ENCODE assay signal across 8 cellular contexts in the genomic region with DNA sequence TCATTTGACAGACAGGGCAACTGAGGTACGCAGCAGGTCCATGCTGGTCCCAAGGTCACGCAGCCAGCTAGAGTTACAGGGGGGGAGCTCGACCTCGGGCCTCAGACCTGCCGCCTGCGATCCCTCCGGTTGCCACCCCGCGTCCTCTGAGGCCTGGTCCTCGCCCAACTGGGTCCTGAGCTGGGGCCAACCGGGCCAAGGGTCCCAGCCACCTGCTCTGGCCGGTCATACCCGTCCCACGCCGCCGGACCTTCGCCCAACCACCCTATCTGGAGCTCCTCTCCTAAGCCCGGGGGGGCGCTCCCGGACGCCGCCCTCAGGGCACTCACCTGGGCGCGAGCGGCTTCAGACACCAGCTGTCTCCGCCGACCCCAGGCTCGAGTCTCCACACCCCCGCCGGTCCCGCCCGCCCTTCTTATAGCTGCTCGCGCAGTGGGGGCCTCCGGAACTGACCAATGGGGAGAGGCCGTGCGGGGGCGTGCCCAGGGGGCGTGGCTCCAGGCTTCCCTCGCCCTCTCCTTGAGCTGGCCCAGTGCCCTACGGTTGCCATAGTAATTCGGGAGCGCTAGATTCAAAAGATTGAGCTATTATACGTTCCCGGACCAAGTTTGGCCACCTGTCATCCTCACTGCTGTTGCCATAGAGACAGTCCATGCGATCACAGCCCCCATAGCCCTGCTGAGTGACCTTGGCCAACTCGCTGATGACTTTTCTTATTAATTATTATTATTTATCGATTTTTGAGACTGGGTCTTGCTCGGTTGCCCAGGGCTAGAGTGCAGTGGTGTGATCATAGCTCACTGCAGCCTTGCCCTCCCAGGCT. TPM values are rescaled to one million over a fixed set of nuclear protein-coding genes. Genes with fewer than 3 reads are reported as not detected.
DNase-seq lines count a peak whose midpoint lies in the region; ATAC-seq and TF ChIP-seq lines count a peak whose summit lies in the region.

A gene with protein sequence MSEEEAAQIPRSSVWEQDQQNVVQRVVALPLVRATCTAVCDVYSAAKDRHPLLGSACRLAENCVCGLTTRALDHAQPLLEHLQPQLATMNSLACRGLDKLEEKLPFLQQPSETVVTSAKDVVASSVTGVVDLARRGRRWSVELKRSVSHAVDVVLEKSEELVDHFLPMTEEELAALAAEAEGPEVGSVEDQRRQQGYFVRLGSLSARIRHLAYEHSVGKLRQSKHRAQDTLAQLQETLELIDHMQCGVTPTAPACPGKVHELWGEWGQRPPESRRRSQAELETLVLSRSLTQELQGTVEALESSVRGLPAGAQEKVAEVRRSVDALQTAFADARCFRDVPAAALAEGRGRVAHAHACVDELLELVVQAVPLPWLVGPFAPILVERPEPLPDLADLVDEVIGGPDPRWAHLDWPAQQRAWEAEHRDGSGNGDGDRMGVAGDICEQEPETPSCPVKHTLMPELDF (minus strand): TSS at position 389 of the 823 bp plus-strand sequence. CDS start 1,150 bp downstream, outside the sequence.

- intact Hi-C loops in CD14-positive monocyte (cut with micrococcal nuclease), result no loop called here
- intact Hi-C loops in left ventricle myocardium superior (cut with micrococcal nuclease), result no loop called here

- ATAC-seq in left ventricle myocardium superior, result peak; percentile 91
- no peak for ATAC-seq in HG03520 (IDR thresholded peaks at IDR 0.05; ENCODE audit: unreplicated experiment)
- no peak for ATAC-seq in GM18520 (IDR thresholded peaks at IDR 0.05; ENCODE audit: unreplicated experiment)

- TF ChIP-seq RAD21 in Ishikawa (IDR thresholded peaks at IDR 0.05; ENCODE audit: low read depth), result no peak

- peak within 1 kb of the TSS; percentile 52 to 62 for H3K4me3 Mint-ChIP-seq in CD14-positive monocyte
- H3K4me3 Mint-ChIP-seq in progenitor cell of endocrine pancreas (ENCODE audit: low read depth), result peak within 1 kb of the TSS; percentile 40

- H3K27me3 Mint-ChIP-seq in CD14-positive monocyte (ENCODE audit: low read depth in 3 of 3) (peaks cover 6 to 12% (median 8%) of the 10 kb centered on the region in 3 donors), progenitor cell of endocrine pancreas (peaks cover 3% of the 10 kb centered on the region)

- H3K36me3 Mint-ChIP-seq in CD14-positive monocyte, result peaks cover 0 to 4% of the 10 kb centered on the region in 2 donors
- no peaks in the 10 kb centered on the region for H3K36me3 Mint-ChIP-seq in progenitor cell of endocrine pancreas (ENCODE audit: insufficient read depth)

- peaks cover 51% of the 10 kb centered on the region for H3K4me1 Mint-ChIP-seq in CD14-positive monocyte
- H3K4me1 Mint-ChIP-seq in progenitor cell of endocrine pancreas (ENCODE audit: low read depth), result no peaks in the 10 kb centered on the region

- H3K27ac Mint-ChIP-seq in CD14-positive monocyte (peak within 1 kb of the TSS in 5 of 7 donors; percentile 46 to 75 (median 60)), progenitor cell of endocrine pancreas (no peak within 1 kb of the TSS)

- DNase-seq in CD14-positive monocyte (ENCODE audit: low spot score) (peak; percentile 72), RKO (ENCODE audit: low spot score) (peak; percentile 77), amniotic epithelial cell (ENCODE audit: low read depth) (peak; percentile 36), left ventricle myocardium superior (peak; percentile 89), progenitor cell of endocrine pancreas (ENCODE audit: low spot score, unreplicated experiment) (peak; percentile 74)

- H3K9me3 Mint-ChIP-seq in CD14-positive monocyte (peaks cover 0 to 6% (median 2%) of the 10 kb centered on the region in 7 donors), progenitor cell of endocrine pancreas (ENCODE audit: low read depth) (no peaks in the 10 kb centered on the region)

- TF ChIP-seq EP300 in Ishikawa (IDR thresholded peaks at IDR 0.05; ENCODE audit: borderline replicate concordance), result no peak

- no peak for TF ChIP-seq CTCF in CD14-positive monocyte (IDR thresholded peaks at IDR 0.05)
- TF ChIP-seq CTCF in progenitor cell of endocrine pancreas (IDR thresholded peaks at IDR 0.05; ENCODE audit: unreplicated experiment), result peak; percentile 32

TF ChIP-seq in Ishikawa, 13 proteins besides CTCF, POLR2A, EP300 and RAD21:
- no peak for TF ChIP-seq TEAD4 (IDR thresholded peaks at IDR 0.05)
- peak; percentile 86 for TF ChIP-seq EGR1 (IDR thresholded peaks at IDR 0.05)
- TF ChIP-seq ZBTB7A (IDR thresholded peaks at IDR 0.05; ENCODE audit: low read depth), result peak; percentile 91
- TF ChIP-seq, protein P1, sequence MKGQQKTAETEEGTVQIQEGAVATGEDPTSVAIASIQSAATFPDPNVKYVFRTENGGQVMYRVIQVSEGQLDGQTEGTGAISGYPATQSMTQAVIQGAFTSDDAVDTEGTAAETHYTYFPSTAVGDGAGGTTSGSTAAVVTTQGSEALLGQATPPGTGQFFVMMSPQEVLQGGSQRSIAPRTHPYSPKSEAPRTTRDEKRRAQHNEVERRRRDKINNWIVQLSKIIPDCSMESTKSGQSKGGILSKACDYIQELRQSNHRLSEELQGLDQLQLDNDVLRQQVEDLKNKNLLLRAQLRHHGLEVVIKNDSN (IDR thresholded peaks at IDR 0.05), result peak; percentile 45
- TF ChIP-seq TCF12 (IDR thresholded peaks at IDR 0.05; ENCODE audit: low read depth), result peak; percentile 12; the same call in 1 of the 2 replicates
- peak; percentile 76 for TF ChIP-seq NFIC (IDR thresholded peaks at IDR 0.05)

RNA-seq across cellular contexts. Expression of the gene that starts here (rescaled TPM):
- under 1 TPM; 0.28 to 0.58 TPM for polyA plus RNA-seq in CD14-positive monocyte
- total RNA-seq in left ventricle myocardium superior (44.2 TPM), progenitor cell of endocrine pancreas (5.7 and 8.1 TPM in 2 replicates)

Comparison
In these comparisons a context has a peak if more than half of its experiments do, and no peak if none do; other contexts are left out.
1. Peak in DNase-seq in CD14-positive monocyte; RNA of the gene not detected or under 1 TPM.
2. DNase-seq: peak in every context shown above with its lines; median percentile 89 in left ventricle myocardium superior; 77 in RKO; 74 in progenitor cell of endocrine pancreas; 72 in CD14-positive monocyte; 36 in amniotic epithelial cell.